ENCODE assay signal across 18 cellular contexts in genomic region chr3:38267689-38268477, GRCh38. TPM values are rescaled to one million over a fixed set of nuclear protein-coding genes. Genes with fewer than 3 reads are reported as not detected.
DNase-seq lines count a peak whose midpoint lies in the region; ATAC-seq, FAIRE-seq and TF ChIP-seq lines count a peak whose summit lies in the region.
"Had no signal": no experiment of that assay in that cellular context is flagged by ENCODE, and none has a peak within 500 bp of the region (broad histone marks: within the 10 kb centered on the region; RNA-seq: fewer than 3 reads in every experiment).

No MANE protein-coding gene starts in this region.

- no peak for FAIRE-seq in GM12878 (lab: Jason Lieb, UNC)
- FAIRE-seq: A204.1, bronchial epithelial cell, TTC549 had no signal

- DNase-seq in SKM-1 treated with dmso at 0.1 percent for 144 hours (lab: John Stamatoyannopoulos, UW; ENCODE audit: unreplicated experiment), result peak; percentile 35
- no peak for DNase-seq in SKM-1 (lab: John Stamatoyannopoulos, UW; ENCODE audit: unreplicated experiment)
- DNase-seq in GM12878 (ENCODE audit: low read depth, low spot score), result no peak
- DNase-seq in retinal pigment epithelial cell (ENCODE audit: low read depth), result no peak
- DNase-seq in stimulated activated CD4-positive, alpha-beta T cell treated with anti-CD3 and anti-CD28 coated beads, Interleukin-2, amount 100 ng/mL, for 48 hours, result no peak
- DNase-seq in NCI-H2171 (lab: John Stamatoyannopoulos, UW), result no peak
- DNase-seq in NCI-H226, result no peak
- DNase-seq: effector CD4-positive, alpha-beta T cell; SHP77; stimulated activated naive CD4-positive, alpha-beta T cell; uterus had no signal

- H3K4me1 ChIP-seq in GM12878 (ENCODE audit: control insufficient read depth, insufficient read depth, low read length), result peaks cover 14% of the 10 kb centered on the region
- H3K4me1 ChIP-seq: uterus had no signal

- intact Hi-C loops in GM12878 (cut with micrococcal nuclease; ENCODE audit: unreplicated experiment), result no loop called here

- CTCF ChIA-PET in GM12878 (lab: Yijun Ruan, JAX), result interaction anchor here (0.9 kb wide), 1 partner anchor 79 kb away, joined by 4 read pairs; the partner anchor contains the start of gene XYLB

- H3K27me3 ChIP-seq in GM12878 (replicated peaks in 1 of 2; ENCODE audit: control insufficient read depth in 2 of 2, insufficient read depth in 2 of 2, low read length in 1 of 2), result no peaks in the 10 kb centered on the region
- H3K27me3 ChIP-seq: uterus had no signal

- POLR2A ChIA-PET in GM12878 (lab: Charles Lee), result interaction anchor here (0.6 kb wide), 1 partner anchor 12 kb away, joined by 3 read pairs; no protein-coding TSS in a partner anchor

- TF ChIP-seq RAD21 in GM12878 (IDR thresholded peaks at IDR 0.05; ENCODE audit: insufficient read depth, low read depth, low read length), result no peak

- no peaks in the 10 kb centered on the region for H4K20me1 ChIP-seq in GM12878 (ENCODE audit: control insufficient read depth, insufficient read depth)

- H3K9me3 ChIP-seq in GM12878 (replicated peaks; ENCODE audit: control insufficient read depth, insufficient read depth, low read length), result no peaks in the 10 kb centered on the region
- H3K9me3 ChIP-seq: uterus had no signal

- no TSS peak for BruUV-seq in GM12878 (replicated peaks; lab: Mats Ljungman, UMichigan)

- in situ Hi-C loops in GM12878 (cut with MboI), result no loop called here

- H3K9ac ChIP-seq in GM12878 (ENCODE audit: control insufficient read depth, insufficient read depth, low read length), result no peak overlapping the region

- RAD21 ChIA-PET in GM12878 (lab: Charles Lee; ENCODE audit: unreplicated experiment), result interaction anchor here (1.6 kb wide), 1 partner anchor 131 kb away, joined by 3 read pairs; the partner anchor contains the start of gene ACAA1

- ATAC-seq in HG03175 (IDR thresholded peaks at IDR 0.05; ENCODE audit: unreplicated experiment) (peak; percentile 5), GM12878 (peak; percentile 37)
- ATAC-seq: sciatic nerve had no signal

- TF ChIP-seq CTCF in GM12878 (IDR thresholded peaks at IDR 0.05 in 2 of 3, conservative IDR thresholded peaks at IDR 0.05 in 1 of 3; ENCODE audit: control insufficient read depth in 2 of 3, extremely low read depth in 1 of 3, insufficient read depth in 1 of 3, low read depth in 3 of 3, low read length in 3 of 3) (no peak), retinal pigment epithelial cell (conservative IDR thresholded peaks at IDR 0.05; ENCODE audit: low read depth, low read length) (peak; percentile 4)

- H3K79me2 ChIP-seq in GM12878 (ENCODE audit: control insufficient read depth, insufficient read depth, low read length), result no peaks in the 10 kb centered on the region

- SMC1A ChIA-PET in GM12878 (lab: Charles Lee; ENCODE audit: uncharacterized antibody, unreplicated experiment), result interaction anchor here (0.9 to 1.4 kb wide), 3 partner anchors 10 to 78 kb away, joined by 3 to 5 read pairs (median 3); partner anchors contain the start of gene XYLB

- 61% methylated on average over 7 of the region's 7 CpGs for WGBS in GM12878 (ENCODE audit: insufficient coverage, insufficient replicate concordance, low lambda C conversion rate, missing lambda C conversion rate)

- H3K27ac ChIP-seq in GM12878 (ENCODE audit: control insufficient read depth, insufficient read depth), result no peak overlapping the region
- H3K27ac ChIP-seq: uterus had no signal

- no peak for TF ChIP-seq POLR2A in GM12878 (IDR thresholded peaks at IDR 0.05; ENCODE audit: low read depth, low read length)

- no peak overlapping the region for H3K4me3 ChIP-seq in GM12878
- H3K4me3 ChIP-seq in retinal pigment epithelial cell (ENCODE audit: low read length), result no peak overlapping the region
- H3K4me3 ChIP-seq: lung, uterus had no signal

- H3K36me3 ChIP-seq in GM12878 (ENCODE audit: control insufficient read depth in 2 of 2, insufficient read depth in 2 of 2, low read length in 1 of 2), result no peaks in the 10 kb centered on the region
- H3K36me3 ChIP-seq: uterus had no signal

- TF ChIP-seq EP300 in GM12878 (IDR thresholded peaks at IDR 0.05; ENCODE audit: borderline replicate concordance in 1 of 2, control insufficient read depth in 1 of 2, low read depth in 2 of 2, low read length in 2 of 2), result no peak

- H2AFZ ChIP-seq in GM12878 (ENCODE audit: control insufficient read depth, low read depth, low read length), result peak overlapping the region; percentile 68

- peak overlapping the region; percentile 50; the same call in 1 of the 2 replicates for H3K4me2 ChIP-seq in GM12878 (ENCODE audit: control insufficient read depth, insufficient read depth)

TF ChIP-seq in GM12878, 131 proteins besides CTCF, POLR2A, EP300 and RAD21:
- no peak for TF ChIP-seq MTA3 (IDR thresholded peaks at IDR 0.05; ENCODE audit: borderline replicate concordance, low read length)
- no peak for TF ChIP-seq TCF12 (IDR thresholded peaks at IDR 0.05; ENCODE audit: low read depth, low read length)
- TF ChIP-seq ATF3 (IDR thresholded peaks at IDR 0.05; ENCODE audit: borderline replicate concordance, extremely low read depth, low read depth, low read length), result no peak
- no peak for TF ChIP-seq RCOR1 (conservative IDR thresholded peaks at IDR 0.05; ENCODE audit: low read depth, low read length)
- TF ChIP-seq BHLHE40 (IDR thresholded peaks at IDR 0.05; ENCODE audit: borderline replicate concordance in 1 of 2, low read depth in 2 of 2, low read length in 1 of 2), result no peak

RNA-seq across cellular contexts. Expression of gene SLC22A13, which starts 2.3 kb away (rescaled TPM):
- total RNA-seq in GM12878 (2013; cell fraction: nucleolus; rRNA removed), result 0.67 and 1.4 TPM in 2 replicates
- not detected in 2 replicates for total RNA-seq in GM12878 (2014; rRNA removed)
- total RNA-seq in GM12878 (2014; rRNA removed; fragmentation: Illumina TruSeq; extraction: Trizol), result 0.13 and 0.18 TPM in 2 replicates
- 0.13 TPM in 1 of 2 replicates, not detected in the other for total RNA-seq in GM12878 (2021)
- polyA plus RNA-seq in GM12878 (2011; ENCODE audit: low read depth), result 0.20 TPM
- 0.11 TPM in 1 of 2 replicates, not detected in the other for polyA plus RNA-seq in GM12878 (2011; rRNA removed)
- 0.12 and 0.23 TPM in 2 replicates for polyA plus RNA-seq in GM12878 (2011; cell fraction: cytosol; rRNA removed)
- 0.76 and 0.80 TPM in 2 replicates for polyA plus RNA-seq in GM12878 (2011; cell fraction: nucleus; rRNA removed)
- polyA plus RNA-seq in GM12878 (2012), result 0.18 TPM in 1 of 2 replicates, not detected in the other
- polyA plus RNA-seq in GM12878 (2014; fragmentation: Illumina TruSeq; extraction: Trizol), result 0.03 TPM in 1 of 2 replicates, not detected in the other
- under 1 TPM in 1 of 2 experiments, not detected in 1; 0.04 TPM for polyA plus RNA-seq in GM12878 (2014; fragmentation: Nextera tagmentation; extraction: Ambion mirVana)
- 0.05 and 0.19 TPM in 2 replicates for polyA plus RNA-seq in GM12878 (2014; rRNA removed)
- polyA plus RNA-seq in GM12878 (2016; fragmentation: Nextera tagmentation; extraction: Ambion mirVana), result not detected
- polyA minus RNA-seq in GM12878 (2011; rRNA and poly(A)+ RNA removed), result 0.46 and 0.73 TPM in 2 replicates
- not detected in 2 replicates for polyA minus RNA-seq in GM12878 (2011; cell fraction: cytosol; rRNA and poly(A)+ RNA removed)
- 1.2 and 2.2 TPM in 2 replicates for polyA minus RNA-seq in GM12878 (2011; cell fraction: nucleus; rRNA and poly(A)+ RNA removed)
- total RNA-seq: M059J had no signal

RNA-seq across cellular contexts. Expression of gene SLC22A14, which starts 14.2 kb away (rescaled TPM):
- 0.42 TPM in 1 of 2 replicates, not detected in the other for total RNA-seq in GM12878 (2013; cell fraction: nucleolus; rRNA removed)
- not detected in 2 replicates for total RNA-seq in GM12878 (2014; rRNA removed)
- not detected in 2 replicates for total RNA-seq in GM12878 (2014; rRNA removed; fragmentation: Illumina TruSeq; extraction: Trizol)
- total RNA-seq in GM12878 (2021), result not detected in 2 replicates
- polyA plus RNA-seq in GM12878 (2011; ENCODE audit: low read depth), result not detected
- polyA plus RNA-seq in GM12878 (2011; rRNA removed), result 0.04 TPM in 1 of 2 replicates, not detected in the other
- not detected in 2 replicates for polyA plus RNA-seq in GM12878 (2011; cell fraction: cytosol; rRNA removed)
- polyA plus RNA-seq in GM12878 (2011; cell fraction: nucleus; rRNA removed), result 0.04 and 0.07 TPM in 2 replicates
- 0.08 TPM in 1 of 2 replicates, not detected in the other for polyA plus RNA-seq in GM12878 (2012)
- polyA plus RNA-seq in GM12878 (2014; fragmentation: Illumina TruSeq; extraction: Trizol), result not detected in 2 replicates
- not detected for polyA plus RNA-seq in GM12878 (2014; fragmentation: Nextera tagmentation; extraction: Ambion mirVana)
- not detected in 2 replicates for polyA plus RNA-seq in GM12878 (2014; rRNA removed)
- not detected for polyA plus RNA-seq in GM12878 (2016; fragmentation: Nextera tagmentation; extraction: Ambion mirVana)
- polyA minus RNA-seq in GM12878 (2011; rRNA and poly(A)+ RNA removed), result 0.10 TPM in 1 of 2 replicates, not detected in the other
- polyA minus RNA-seq in GM12878 (2011; cell fraction: cytosol; rRNA and poly(A)+ RNA removed), result not detected in 2 replicates
- not detected in 2 replicates for polyA minus RNA-seq in GM12878 (2011; cell fraction: nucleus; rRNA and poly(A)+ RNA removed)
- total RNA-seq: lung, M059J had no signal
